22 cellular contexts compared by ENCODE assay signal in the genomic region with DNA sequence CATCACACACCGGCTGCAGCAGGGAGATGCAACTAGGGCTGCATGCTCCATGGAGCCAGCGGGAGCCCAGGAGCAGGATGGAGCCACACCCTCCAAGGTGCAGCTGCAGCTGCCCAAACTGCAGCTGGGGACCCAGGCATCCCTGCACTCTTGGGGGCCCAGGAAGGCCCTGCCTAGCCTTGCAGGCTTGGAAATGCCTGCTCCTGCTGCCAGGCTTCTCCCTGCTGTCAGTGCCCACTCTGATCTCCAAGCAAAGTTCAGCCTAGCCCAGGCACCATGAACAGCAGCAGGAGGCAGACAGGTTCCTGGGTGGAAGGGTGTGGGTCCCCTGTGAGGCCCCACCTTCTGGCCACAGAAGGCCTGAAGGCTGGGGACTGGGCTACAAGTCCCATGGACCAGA.
"Had no signal": no experiment of that assay in that cellular context is flagged by ENCODE, and none has a peak within 500 bp of the region (broad histone marks: within the 10 kb centered on the region; RNA-seq: fewer than 3 reads in every experiment).

No MANE protein-coding gene starts in this region.

- DNase-seq: colonic mucosa; cortex of kidney; dermis blood vessel endothelial cell; dorsolateral prefrontal cortex; effector CD4-positive, alpha-beta T cell; effector CD8-positive, alpha-beta T cell; effector memory CD4-positive, alpha-beta T cell; effector memory CD8-positive, alpha-beta T cell; endodermal cell; erythroblast; esophagus squamous epithelium; foreskin fibroblast; foreskin keratinocyte; foreskin melanocyte; gastrocnemius medialis; glutamatergic neuron; head of caudate nucleus had no signal

- H3K4me3 ChIP-seq: colonic mucosa, coronary artery, dorsolateral prefrontal cortex, esophagus muscularis mucosa, esophagus squamous epithelium, gastrocnemius medialis, heart left ventricle had no signal

- H3K27me3 ChIP-seq: colonic mucosa, dorsolateral prefrontal cortex, esophagus muscularis mucosa, esophagus squamous epithelium, foreskin keratinocyte, gastrocnemius medialis, heart left ventricle had no signal

- H3K36me3 ChIP-seq: colonic mucosa, esophagus muscularis mucosa, esophagus squamous epithelium, gastrocnemius medialis, heart left ventricle had no signal

- H3K9me3 ChIP-seq: colonic mucosa, esophagus muscularis mucosa, esophagus squamous epithelium, gastrocnemius medialis had no signal

- H3K27ac ChIP-seq: colonic mucosa, coronary artery, dorsolateral prefrontal cortex, epithelial cell of prostate, esophagus muscularis mucosa, esophagus squamous epithelium, foreskin keratinocyte, gastrocnemius medialis, heart left ventricle had no signal

- H3K4me1 ChIP-seq: colonic mucosa, esophagus muscularis mucosa, esophagus squamous epithelium, foreskin keratinocyte, gastrocnemius medialis, heart left ventricle had no signal

- ATAC-seq: effector memory CD8-positive, alpha-beta T cell; esophagus mucosa; foreskin keratinocyte; gastrocnemius medialis; heart left ventricle had no signal
